18 cellular contexts compared by ENCODE assay signal in genomic region chr11:69278091-69278867, GRCh38. TPM values are rescaled to one million over a fixed set of nuclear protein-coding genes. Genes with fewer than 3 reads are reported as not detected.
DNase-seq lines count a peak whose midpoint lies in the region; ATAC-seq, FAIRE-seq and TF ChIP-seq lines count a peak whose summit lies in the region.
"Had no signal": no experiment of that assay in that cellular context is flagged by ENCODE, and none has a peak within 500 bp of the region (broad histone marks: within the 10 kb centered on the region; RNA-seq: fewer than 3 reads in every experiment).

No MANE protein-coding gene starts in this region.

- no peak overlapping the region for H3K4me3 ChIP-seq in A549
- H3K4me3 ChIP-seq in duodenal mucosa (ENCODE audit: low read depth in 1 of 2, low read length in 2 of 2): no peak overlapping the region

- H3K27ac Mint-ChIP-seq in nephron progenitor cell: no peak overlapping the region
- no peak overlapping the region for H3K27ac Mint-ChIP-seq in activated naive CD8-positive, alpha-beta T cell treated with anti-CD3 and anti-CD28 coated beads for 36 hours
- H3K27ac Mint-ChIP-seq: activated naive CD4-positive, alpha-beta T cell treated with anti-CD3 and anti-CD28 coated beads, Interleukin-2, amount 10 ng/mL, durations not matched to agents 7 days and 5 days; mesothelial cell of epicardium; T-helper 1 cell treated with Interleukin-12 subunit alpha and Interleukin-12 subunit beta and Interleukin-4 antibody, amounts not matched to agents 30 μg/mL and 1 μg/mL, for 36 hours had no signal

- no peak for FAIRE-seq in A549 (lab: Jason Lieb, UNC)
- FAIRE-seq: GM18507 had no signal

- H3K36me3 Mint-ChIP-seq in nephron progenitor cell (ENCODE audit: low read depth): peaks cover 3% of the 10 kb centered on the region
- no peaks in the 10 kb centered on the region for H3K36me3 Mint-ChIP-seq in activated naive CD8-positive, alpha-beta T cell treated with anti-CD3 and anti-CD28 coated beads for 36 hours
- H3K36me3 Mint-ChIP-seq: activated naive CD4-positive, alpha-beta T cell treated with anti-CD3 and anti-CD28 coated beads, Interleukin-2, amount 10 ng/mL, durations not matched to agents 7 days and 5 days; mesothelial cell of epicardium had no signal

- H3K27ac ChIP-seq in A549: peak overlapping the region; percentile 22 to 56
- no peak overlapping the region for H3K27ac ChIP-seq in duodenal mucosa (ENCODE audit: low read depth, low read length)

- H3K4me1 ChIP-seq in A549: peaks cover 39% of the 10 kb centered on the region
- H3K4me1 ChIP-seq in duodenal mucosa (ENCODE audit: control insufficient read depth in 1 of 2, insufficient read depth in 2 of 2, low read length in 2 of 2): peaks cover 38 to 44% of the 10 kb centered on the region in 2 donors

- WGBS in A549 (ENCODE audit: missing lambda C conversion rate): 60% methylated on average over 8 of the region's 12 CpGs

- H3K9me3 ChIP-seq in A549 (no peaks in the 10 kb centered on the region), duodenal mucosa (ENCODE audit: control insufficient read depth in 1 of 2, low read length in 2 of 2) (no peaks in the 10 kb centered on the region)

- no peak for TF ChIP-seq EP300 in A549 (IDR thresholded peaks at IDR 0.05)

- no peaks in the 10 kb centered on the region for H3K27me3 ChIP-seq in duodenal mucosa (ENCODE audit: control insufficient read depth in 1 of 2, insufficient read depth in 2 of 2, low read length in 2 of 2)

- H3K9ac ChIP-seq in duodenal mucosa (ENCODE audit: low read depth in 1 of 2, low read length in 2 of 2): peak overlapping the region; percentile 18 to 27

- peaks cover 16% of the 10 kb centered on the region for H3K27me3 Mint-ChIP-seq in nephron progenitor cell (ENCODE audit: low read depth, poor library complexity)
- peaks cover under 1% of the 10 kb centered on the region for H3K27me3 Mint-ChIP-seq in activated naive CD8-positive, alpha-beta T cell treated with anti-CD3 and anti-CD28 coated beads for 36 hours

- peaks cover 2% of the 10 kb centered on the region for H3K9me3 Mint-ChIP-seq in nephron progenitor cell
- H3K9me3 Mint-ChIP-seq in activated naive CD8-positive, alpha-beta T cell treated with anti-CD3 and anti-CD28 coated beads for 36 hours: no peaks in the 10 kb centered on the region
- H3K9me3 Mint-ChIP-seq: activated naive CD4-positive, alpha-beta T cell treated with anti-CD3 and anti-CD28 coated beads, Interleukin-2, amount 10 ng/mL, durations not matched to agents 7 days and 5 days; mesothelial cell of epicardium; T-helper 1 cell treated with Interleukin-12 subunit alpha and Interleukin-12 subunit beta and Interleukin-4 antibody, amounts not matched to agents 30 μg/mL and 1 μg/mL, for 36 hours had no signal

- DNase-seq in A549 (ENCODE audit: low read depth in 1 of 2, low spot score in 1 of 2) (peak in 1 of 2 experiments; percentile 80), NCI-H460 (ENCODE audit: extremely low read depth, low read depth) (peak; percentile 68), nephron progenitor cell (peak; percentile 43), DMS 273 treated with DMSO at 0.1 percent for 48 hours (lab: John Stamatoyannopoulos, UW) (no peak)
- DNase-seq in activated naive CD8-positive, alpha-beta T cell treated with anti-CD3 and anti-CD28 coated beads for 36 hours: no peak
- DNase-seq: activated CD8-positive, alpha-beta memory T cell treated with anti-CD3 and anti-CD28 coated beads, Interleukin-2, amount 50 U/mL, for 4 hours; activated naive CD4-positive, alpha-beta T cell treated with anti-CD3 and anti-CD28 coated beads, Interleukin-2, amount 10 ng/mL, durations not matched to agents 7 days and 5 days; COR-L47; foreskin fibroblast; NCI-H2029 treated with DMSO at 0.1 percent for 48 hours had no signal

- TF ChIP-seq POLR2A in A549 (IDR thresholded peaks at IDR 0.05; ENCODE audit: low read length): no peak

- no peaks in the 10 kb centered on the region for H3K36me3 ChIP-seq in duodenal mucosa (ENCODE audit: control insufficient read depth in 1 of 2, insufficient read depth in 2 of 2, low read length in 2 of 2)

- TF ChIP-seq RAD21 in A549 (conservative IDR thresholded peaks at IDR 0.05 in 1 of 2, IDR thresholded peaks at IDR 0.05 in 1 of 2): no peak

- CTCF ChIA-PET in A549 (lab: Yijun Ruan, JAX): no interaction called here

- H3K4me2 ChIP-seq in A549: peak overlapping the region; percentile 30

- ATAC-seq in A549: peak in 1 of 2 experiments; percentile 58; a peak in 3 of 6 replicates
- no peak for ATAC-seq in HG03108 (IDR thresholded peaks at IDR 0.05; ENCODE audit: unreplicated experiment)
- ATAC-seq in HG03196 (IDR thresholded peaks at IDR 0.05; ENCODE audit: unreplicated experiment): no peak
- ATAC-seq: activated CD4-positive, CD25-positive, alpha-beta regulatory T cell treated with anti-CD3 and anti-CD28 coated beads, Interleukin-2, amount 50 U/mL, for 24 hours had no signal

- POLR2A ChIA-PET in A549 (lab: Yijun Ruan, JAX): interaction anchor here (0.6 kb wide), 1 partner anchor 24 kb away, joined by 3 read pairs; no protein-coding TSS in a partner anchor

- no peak overlapping the region for H3K4me3 Mint-ChIP-seq in nephron progenitor cell
- no peak overlapping the region for H3K4me3 Mint-ChIP-seq in activated naive CD8-positive, alpha-beta T cell treated with anti-CD3 and anti-CD28 coated beads for 36 hours
- H3K4me3 Mint-ChIP-seq: activated naive CD4-positive, alpha-beta T cell treated with anti-CD3 and anti-CD28 coated beads, Interleukin-2, amount 10 ng/mL, durations not matched to agents 7 days and 5 days; mesothelial cell of epicardium; T-helper 1 cell treated with Interleukin-12 subunit alpha and Interleukin-12 subunit beta and Interleukin-4 antibody, amounts not matched to agents 30 μg/mL and 1 μg/mL, for 36 hours had no signal

- peaks cover 22% of the 10 kb centered on the region for H3K4me1 Mint-ChIP-seq in nephron progenitor cell
- H3K4me1 Mint-ChIP-seq in activated naive CD8-positive, alpha-beta T cell treated with anti-CD3 and anti-CD28 coated beads for 36 hours: no peaks in the 10 kb centered on the region
- H3K4me1 Mint-ChIP-seq: activated naive CD4-positive, alpha-beta T cell treated with anti-CD3 and anti-CD28 coated beads, Interleukin-2, amount 10 ng/mL, durations not matched to agents 7 days and 5 days had no signal

- no peak for TF ChIP-seq CTCF in A549 (IDR thresholded peaks at IDR 0.05)
- no peak for TF ChIP-seq CTCF in nephron progenitor cell (IDR thresholded peaks at IDR 0.05)

TF ChIP-seq in A549, 52 proteins besides CTCF, POLR2A, EP300 and RAD21:
- TF ChIP-seq CHD2 (IDR thresholded peaks at IDR 0.05; ENCODE audit: low read length, partially characterized antibody) (no peak), CBX8 (IDR thresholded peaks at IDR 0.05) (no peak), ESRRA (IDR thresholded peaks at IDR 0.05; ENCODE audit: borderline replicate concordance, low read length) (no peak), ZC3H11A (IDR thresholded peaks at IDR 0.05) (no peak), NPAS2 (CRISPR knock-in tag; IDR thresholded peaks at IDR 0.05; ENCODE audit: borderline replicate concordance) (no peak), KDM5A (IDR thresholded peaks at IDR 0.05) (no peak), ZNF302 (CRISPR knock-in tag; IDR thresholded peaks at IDR 0.05) (no peak), EHF (CRISPR knock-in tag; IDR thresholded peaks at IDR 0.05) (no peak)
- TF ChIP-seq, protein P1, sequence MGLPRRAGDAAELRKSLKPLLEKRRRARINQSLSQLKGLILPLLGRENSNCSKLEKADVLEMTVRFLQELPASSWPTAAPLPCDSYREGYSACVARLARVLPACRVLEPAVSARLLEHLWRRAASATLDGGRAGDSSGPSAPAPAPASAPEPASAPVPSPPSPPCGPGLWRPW (IDR thresholded peaks at IDR 0.05): no peak
- TF ChIP-seq, protein P2, sequence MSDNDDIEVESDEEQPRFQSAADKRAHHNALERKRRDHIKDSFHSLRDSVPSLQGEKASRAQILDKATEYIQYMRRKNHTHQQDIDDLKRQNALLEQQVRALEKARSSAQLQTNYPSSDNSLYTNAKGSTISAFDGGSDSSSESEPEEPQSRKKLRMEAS (IDR thresholded peaks at IDR 0.05): no peak

RNA-seq across cellular contexts. Expression of gene MYEOV, which starts 15.7 kb away (rescaled TPM):
- polyA plus RNA-seq in A549 (2011; rRNA removed): 102 and 111 TPM in 2 replicates
- 109 and 120 TPM in 2 replicates for polyA plus RNA-seq in A549 (2012; cell fraction: cytosol; rRNA removed)
- polyA plus RNA-seq in A549 (2012; cell fraction: nucleus; rRNA removed): 106 and 116 TPM in 2 replicates
- polyA plus RNA-seq in A549 (2017; fragmentation: RNase III; extraction: RNeasy Plus Mini Kit Qiagen cat#74134 plus additional on column Dnase treatment): 82.2 to 113 TPM (median 92.3 TPM) in 3 replicates
- 164 and 190 TPM in 2 replicates for polyA minus RNA-seq in A549 (2011; rRNA and poly(A)+ RNA removed)
- total RNA-seq in NCI-H460 (2014; rRNA removed; shearing (Covaris generic)): 0.64 and 0.72 TPM in 2 replicates
- 2.1 and 3.5 TPM in 2 replicates for polyA plus RNA-seq in NCI-H460 (2014; cell fraction: nucleus; rRNA removed)
- not detected for total RNA-seq in activated naive CD8-positive, alpha-beta T cell treated with anti-CD3 and anti-CD28 coated beads for 36 hours
- total RNA-seq: temporal lobe had no signal

Comparison
In these comparisons a context has a peak if more than half of its experiments do, and no peak if none do; other contexts are left out.
1. DNase-seq: peak in NCI-H460 (single experiment) and nephron progenitor cell (single experiment); none in DMS 273 treated with DMSO at 0.1 percent for 48 hours (single experiment) and activated naive CD8-positive, alpha-beta T cell treated with anti-CD3 and anti-CD28 coated beads for 36 hours (single experiment).